In genomic region chr3:11582123-11582968, GRCh38 we compare ENCODE assay signal across 8 cellular contexts.
A peak's percentile ranks its signal among the peaks of the same experiment; 100 is the strongest.
DNase-seq lines count a peak whose midpoint lies in the region; ATAC-seq and TF ChIP-seq lines count a peak whose summit lies in the region.

No MANE protein-coding gene starts in this region.

- POLR2A ChIA-PET in activated B cell treated with CpG ODN at 0.5 μM for 24 hours (lab: Charles Lee): no interaction called here

- H3K27ac ChIP-seq in foreskin keratinocyte: no peak overlapping the region

- H3K9me3 Mint-ChIP-seq in activated B cell treated with CpG ODN at 0.5 μM for 24 hours: no peaks in the 10 kb centered on the region

- ATAC-seq in HG03432 (IDR thresholded peaks at IDR 0.05; ENCODE audit: unreplicated experiment) (peak; percentile 61), activated B cell treated with CpG ODN at 0.5 μM for 24 hours (ENCODE audit: low read depth) (no peak), foreskin keratinocyte (peak; percentile 63), GM18520 (IDR thresholded peaks at IDR 0.05; ENCODE audit: unreplicated experiment) (no peak), GM18858 (IDR thresholded peaks at IDR 0.05; ENCODE audit: unreplicated experiment) (no peak)

- H3K4me3 Mint-ChIP-seq in activated B cell treated with CpG ODN at 0.5 μM for 24 hours: peak overlapping the region; percentile 52

- no peak overlapping the region for H2AFZ ChIP-seq in neuron (ENCODE audit: low read depth, low read length)

- H3K27me3 ChIP-seq in foreskin keratinocyte: no peaks in the 10 kb centered on the region
- H3K27me3 ChIP-seq in neuron (ENCODE audit: insufficient read depth, low read length): no peaks in the 10 kb centered on the region

- intact Hi-C loops in activated B cell treated with CpG ODN at 0.5 μM for 24 hours (cut with micrococcal nuclease): no loop called here

- H3K27ac Mint-ChIP-seq in activated B cell treated with CpG ODN at 0.5 μM for 24 hours: no peak overlapping the region

- no peaks in the 10 kb centered on the region for H3K27me3 Mint-ChIP-seq in activated B cell treated with CpG ODN at 0.5 μM for 24 hours

- peaks cover 33% of the 10 kb centered on the region for H3K4me1 Mint-ChIP-seq in activated B cell treated with CpG ODN at 0.5 μM for 24 hours

- DNase-seq in EH (ENCODE audit: low read depth): peak; percentile 91
- no peak for DNase-seq in activated B cell treated with CpG ODN at 0.5 μM for 24 hours
- peak in 1 of 2 donors; percentile 44 for DNase-seq in foreskin keratinocyte
- no peak for DNase-seq in RKO (ENCODE audit: low spot score)

- TF ChIP-seq CTCF in activated B cell treated with CpG ODN at 0.5 μM for 24 hours (IDR thresholded peaks at IDR 0.05) (no peak), foreskin keratinocyte (conservative IDR thresholded peaks at IDR 0.05) (no peak)

- H3K4me1 ChIP-seq in foreskin keratinocyte: peaks cover 28% of the 10 kb centered on the region
- peaks cover 37% of the 10 kb centered on the region for H3K4me1 ChIP-seq in neuron (ENCODE audit: insufficient read depth, low read length)

- peaks cover 14% of the 10 kb centered on the region for H3K36me3 Mint-ChIP-seq in activated B cell treated with CpG ODN at 0.5 μM for 24 hours (ENCODE audit: low read depth)

- CTCF ChIA-PET in activated B cell treated with CpG ODN at 0.5 μM for 24 hours (lab: Charles Lee): no interaction called here

- no peaks in the 10 kb centered on the region for H3K9me3 ChIP-seq in neuron (ENCODE audit: low read length)

- H3K36me3 ChIP-seq in neuron (ENCODE audit: insufficient read depth, low read length): peaks cover 13% of the 10 kb centered on the region

- H3K4me3 ChIP-seq in neuron (ENCODE audit: low read length): peak overlapping the region; percentile 46

Comparison
In these comparisons a context has a peak if more than half of its experiments do, and no peak if none do; other contexts are left out.
1. ATAC-seq: peak in HG03432 (single experiment) and foreskin keratinocyte (single experiment); none in activated B cell treated with CpG ODN at 0.5 μM for 24 hours (single experiment), GM18520 (single experiment) and GM18858 (single experiment).